ENCODE assay signal across 17 cellular contexts in genomic region chr2:11710632-11711381, GRCh38. TPM values are rescaled to one million over a fixed set of nuclear protein-coding genes. Genes with fewer than 3 reads are reported as not detected.
DNase-seq lines count a peak whose midpoint lies in the region; ATAC-seq and TF ChIP-seq lines count a peak whose summit lies in the region.
"Had no signal": no experiment of that assay in that cellular context is flagged by ENCODE, and none has a peak within 500 bp of the region (broad histone marks: within the 10 kb centered on the region; RNA-seq: fewer than 3 reads in every experiment).

No MANE protein-coding gene starts in this region.

- H2BK5ac ChIP-seq in trophoblast cell (ENCODE audit: low read depth, low read length, poor library complexity): no peak overlapping the region

- H3K36me3 ChIP-seq in body of pancreas (replicated peaks in 1 of 2; ENCODE audit: insufficient read depth in 1 of 2, low read depth in 2 of 2) (no peaks in the 10 kb centered on the region), trophoblast cell (ENCODE audit: control insufficient read depth in 1 of 2, insufficient read depth in 2 of 2, low read length in 2 of 2) (no peaks in the 10 kb centered on the region)
- H3K36me3 ChIP-seq: BLaER1 had no signal

- H3K14ac ChIP-seq in trophoblast cell (ENCODE audit: low read length): no peak overlapping the region

- no peak overlapping the region for H2BK120ac ChIP-seq in trophoblast cell (ENCODE audit: insufficient read depth, low read length, poor library complexity)

- no peak overlapping the region for H3K23ac ChIP-seq in trophoblast cell (ENCODE audit: low read length)

- TF ChIP-seq CTCF in body of pancreas (IDR thresholded peaks at IDR 0.05): no peak

- no peak overlapping the region for H3K9ac ChIP-seq in trophoblast cell (ENCODE audit: low read length)
- H3K9ac ChIP-seq: BLaER1 had no signal

- no peaks in the 10 kb centered on the region for H3K79me2 ChIP-seq in trophoblast cell (ENCODE audit: control insufficient read depth, insufficient read depth, low read length, poor library complexity)

- no peak overlapping the region for H2BK12ac ChIP-seq in trophoblast cell (ENCODE audit: low read length)

- intact Hi-C loops in body of pancreas (cut with DNase I) (no loop called here), left cardiac atrium (cut with DNase I) (no loop called here)

- H3K27me3 ChIP-seq in body of pancreas: no peaks in the 10 kb centered on the region
- no peaks in the 10 kb centered on the region for H3K27me3 ChIP-seq in trophoblast cell (ENCODE audit: insufficient read depth, low read length)
- H3K27me3 ChIP-seq: BLaER1 had no signal

- H4K12ac ChIP-seq in trophoblast cell (ENCODE audit: low read depth, low read length): no peak overlapping the region

- no peak overlapping the region for H3K4ac ChIP-seq in trophoblast cell (ENCODE audit: low read depth, low read length)

- H3K4me1 ChIP-seq in body of pancreas: peaks cover 19% of the 10 kb centered on the region
- no peaks in the 10 kb centered on the region for H3K4me1 ChIP-seq in trophoblast cell (ENCODE audit: control insufficient read depth in 1 of 2, insufficient read depth in 2 of 2, low read length in 2 of 2)
- H3K4me1 ChIP-seq: BLaER1 had no signal

- H3K9me3 ChIP-seq in body of pancreas (no peaks in the 10 kb centered on the region), trophoblast cell (ENCODE audit: insufficient read depth, low read depth, low read length) (no peaks in the 10 kb centered on the region)
- H3K9me3 ChIP-seq: BLaER1 had no signal

- 11 to 14% methylated on average over 4 of the region's 4 CpGs for WGBS in body of pancreas, 2 donors
- WGBS in trophoblast cell (ENCODE audit: extremely low coverage, insufficient coverage, insufficient read length): no CpG with 5 or more reads among the region's 4 CpGs

- H4K8ac ChIP-seq in trophoblast cell (ENCODE audit: low read depth, low read length): no peak overlapping the region

- H3K18ac ChIP-seq in trophoblast cell (ENCODE audit: low read length): no peak overlapping the region

- H3K27ac ChIP-seq in body of pancreas (peak overlapping the region; percentile 13 to 66 (median 44)), substantia nigra (ENCODE audit: low read depth, low read length, poor library complexity, severe bottlenecking) (peak overlapping the region; percentile 9), trophoblast cell (ENCODE audit: low read depth, low read length) (no peak overlapping the region)
- H3K27ac ChIP-seq: BLaER1 had no signal

- H3K4me3 ChIP-seq in body of pancreas (no peak overlapping the region), trophoblast cell (ENCODE audit: low read depth, low read length) (no peak overlapping the region)
- H3K4me3 ChIP-seq: BLaER1 had no signal

- ATAC-seq in body of pancreas (peak; percentile 47), HG02885 (IDR thresholded peaks at IDR 0.05; ENCODE audit: poor library complexity, unreplicated experiment) (no peak), left cardiac atrium (no peak)
- ATAC-seq: T-cell had no signal

- H3K4me2 ChIP-seq in trophoblast cell (ENCODE audit: low read length): no peak overlapping the region
- H3K4me2 ChIP-seq: BLaER1 had no signal

- H3K79me1 ChIP-seq in trophoblast cell (ENCODE audit: low read length): no peaks in the 10 kb centered on the region

- H2AFZ ChIP-seq in trophoblast cell (ENCODE audit: insufficient read depth, low read length, poor library complexity): no peak overlapping the region

- TF ChIP-seq POLR2A in body of pancreas (IDR thresholded peaks at IDR 0.05): no peak

- no peak overlapping the region for H2AK5ac ChIP-seq in trophoblast cell (ENCODE audit: low read length)

- peak; percentile 76 for DNase-seq in NCI-H446 treated with DMSO at 0.1 percent for 48 hours (lab: John Stamatoyannopoulos, UW)
- peak in 1 of 4 donors; percentile 52 for DNase-seq in body of pancreas
- DNase-seq in globus pallidus (ENCODE audit: low spot score): peak; percentile 53
- DNase-seq in substantia nigra (lab: John Stamatoyannopoulos, UW): peak in 1 of 49 donors; percentile 17
- DNase-seq in dermis blood vessel endothelial cell: no peak
- DNase-seq in trophoblast cell: no peak
- DNase-seq in left cardiac atrium: no peak
- DNase-seq: activated CD8-positive, alpha-beta memory T cell treated with anti-CD3 and anti-CD28 coated beads, Interleukin-2, amount 50 U/mL, for 4 hours; activated naive CD4-positive, alpha-beta T cell treated with anti-CD3 and anti-CD28 coated beads, Interleukin-2, amount 50 U/mL, for 16 hours; GOT3; NCI-H1105 treated with DMSO at 0.1 percent for 48 hours; NCI-H2227 treated with DMSO at 0.1 percent for 48 hours; occipital lobe; T-cell had no signal

- no peak overlapping the region for H4K91ac ChIP-seq in trophoblast cell (ENCODE audit: low read depth, low read length)

RNA-seq across cellular contexts. Expression of gene LPIN1, which starts 35.6 kb away (rescaled TPM):
- 10 to 100 TPM; 15.0 to 47.5 TPM for total RNA-seq in body of pancreas
- total RNA-seq in dermis blood vessel endothelial cell: 24.0 and 36.3 TPM in 2 replicates
- 11.7 and 12.4 TPM in 2 replicates for polyA plus RNA-seq in trophoblast cell (2013)
- 10 to 100 TPM; 38.7 to 69.1 TPM for total RNA-seq in left cardiac atrium

RNA-seq across cellular contexts. Expression of gene NTSR2, which starts 40.8 kb away (rescaled TPM):
- total RNA-seq in body of pancreas: not detected
- not detected in 2 replicates for total RNA-seq in dermis blood vessel endothelial cell
- polyA plus RNA-seq in trophoblast cell (2013): not detected in 2 replicates
- under 1 TPM in 1 of 2 donors, not detected in 1; 0.24 TPM for total RNA-seq in left cardiac atrium
- total RNA-seq: OCI-LY7, T-cell had no signal

Comparison
In these comparisons a context has a peak if more than half of its experiments do, and no peak if none do; other contexts are left out.
1. DNase-seq: peak in NCI-H446 treated with DMSO at 0.1 percent for 48 hours (single experiment) and globus pallidus (single experiment); none in dermis blood vessel endothelial cell (single experiment), trophoblast cell (0 of 2) and left cardiac atrium (single experiment).